In genomic region chr12:3713483-3713882, GRCh38 we compare ENCODE assay signal across 28 cellular contexts. TPM values are rescaled to one million over a fixed set of nuclear protein-coding genes. Genes with fewer than 3 reads are reported as not detected.
A peak's percentile ranks its signal among the peaks of the same experiment; 100 is the strongest.
DNase-seq lines count a peak whose midpoint lies in the region; ATAC-seq, FAIRE-seq and TF ChIP-seq lines count a peak whose summit lies in the region.
"Had no signal": no experiment of that assay in that cellular context is flagged by ENCODE, and none has a peak within 500 bp of the region (broad histone marks: within the 10 kb centered on the region; RNA-seq: fewer than 3 reads in every experiment).

No MANE protein-coding gene starts in this region.

- H3K18ac ChIP-seq in H1 (ENCODE audit: extremely low read depth, low read length), result no peak overlapping the region

- H3K9me3 ChIP-seq in H1 (ENCODE audit: insufficient read depth in 2 of 2, low read depth in 1 of 2, low read length in 1 of 2), result no peaks in the 10 kb centered on the region
- no peaks in the 10 kb centered on the region for H3K9me3 ChIP-seq in neutrophil
- H3K9me3 ChIP-seq: Caco-2, SJCRH30 had no signal

- no peak for TF ChIP-seq EP300 in H1 (IDR thresholded peaks at IDR 0.05; ENCODE audit: borderline replicate concordance in 1 of 2, low read depth in 2 of 2, low read length in 2 of 2)

- no peak overlapping the region for H3K9ac ChIP-seq in H1 (replicated peaks in 1 of 4; ENCODE audit: extremely low read depth in 1 of 4, low read depth in 3 of 4, low read length in 3 of 4)

- WGBS in H1 (ENCODE audit: extremely low coverage in 1 of 2, insufficient coverage in 1 of 2, insufficient read length in 1 of 2, insufficient replicate concordance in 2 of 2, low coverage in 1 of 2, low lambda C conversion rate in 2 of 2, missing lambda C conversion rate in 1 of 2), 2 experiments, result 70% methylated on average over 4 of the region's 4 CpGs; no CpG with 5 or more reads in 1 of the 2 experiments

- DNase-seq in DMS 273 (lab: John Stamatoyannopoulos, UW; ENCODE audit: unreplicated experiment), result peak; percentile 7
- no peak for DNase-seq in DMS 273 treated with DMSO at 0.1 percent for 48 hours (lab: John Stamatoyannopoulos, UW)
- peak in 1 of 2 experiments; percentile 40 for DNase-seq in H1 (ENCODE audit: low read depth in 1 of 2, low spot score in 2 of 2)
- peak; percentile 31 for DNase-seq in iPS-NIHi7 (ENCODE audit: extremely low spot score)
- no peak for DNase-seq in activated CD8-positive, alpha-beta memory T cell treated with anti-CD3 and anti-CD28 coated beads, Interleukin-2, amount 50 U/mL, for 4 hours
- no peak for DNase-seq in DMS53 (lab: John Stamatoyannopoulos, UW)
- DNase-seq: Caco-2, DMS153, Karpas-422, NCI-H1092, NCI-H1417 treated with DMSO at 0.1 percent for 48 hours, NCI-H187, NCI-H2081 treated with DMSO at 0.1 percent for 48 hours, NCI-H524, NCI-H774, PC-3, SJCRH30 had no signal

- no peak overlapping the region for H3K23ac ChIP-seq in H1 (ENCODE audit: insufficient read length)

- H3K27ac ChIP-seq in H1 (ENCODE audit: low read depth, low read length) (no peak overlapping the region), neutrophil (peak overlapping the region; percentile 16)
- H3K27ac ChIP-seq: 22Rv1, C4-2B, SJCRH30 had no signal

- H2BK15ac ChIP-seq in H1 (ENCODE audit: low read length), result 0 out of 2 replicates have a peak overlapping the region, but pooled peaks have one; percentile 6

- no peaks in the 10 kb centered on the region for H3K23me2 ChIP-seq in H1 (ENCODE audit: low read depth, low read length)

- H3K4ac ChIP-seq in H1 (replicated peaks; ENCODE audit: insufficient read length, low read depth, low read length), result no peak overlapping the region

- H3K27me3 ChIP-seq in H1 (replicated peaks in 1 of 4; ENCODE audit: control insufficient read depth in 3 of 4, extremely low read depth in 1 of 4, insufficient read depth in 3 of 4, low read length in 3 of 4) (no peaks in the 10 kb centered on the region; a peak in 1 of 7 replicates), neutrophil (no peaks in the 10 kb centered on the region)
- H3K27me3 ChIP-seq: SJCRH30 had no signal

- TF ChIP-seq CTCF in H1 (IDR thresholded peaks at IDR 0.05; ENCODE audit: control extremely low read depth in 1 of 3, insufficient read depth in 1 of 3, low read depth in 1 of 3, low read length in 3 of 3) (no peak), neutrophil (IDR thresholded peaks at IDR 0.05) (no peak)

- no peak overlapping the region for H2BK120ac ChIP-seq in H1 (replicated peaks; ENCODE audit: low read depth, low read length)

- FAIRE-seq in H1 (lab: Jason Lieb, UNC), result no peak
- FAIRE-seq: GM18507, H54, HepG2 had no signal

- H3K14ac ChIP-seq in H1 (ENCODE audit: insufficient read length), result no peak overlapping the region

- POLR2A ChIA-PET in H1 (lab: Charles Lee; ENCODE audit: partially characterized antibody), result no interaction called here

- ATAC-seq in GM21619 (IDR thresholded peaks at IDR 0.05; ENCODE audit: unreplicated experiment), result no peak
- ATAC-seq: CD8-positive, alpha-beta T cell; HepG2; PC-3; Right ventricle myocardium inferior; SK-N-SH treated with all-trans-retinoic acid at 6 μM for 48 hours had no signal

- CTCF ChIA-PET in H1 (lab: Charles Lee; ENCODE audit: partially characterized antibody), result interaction anchor here (1.1 to 2.0 kb wide), 2 partner anchors 46 to 55 kb away, joined by 3 to 7 read pairs; no protein-coding TSS in a partner anchor

- H2BK5ac ChIP-seq in H1 (ENCODE audit: low read depth, low read length), result no peak overlapping the region

- no peak overlapping the region for H2AFZ ChIP-seq in H1 (ENCODE audit: low read length)

- peaks cover 0 to 5% (median 0%) of the 10 kb centered on the region in 4 experiments; a peak in 2 of 7 replicates for H3K4me1 ChIP-seq in H1 (replicated peaks in 1 of 4; ENCODE audit: control insufficient read depth in 3 of 4, insufficient read depth in 4 of 4, low read length in 3 of 4)
- peaks cover 17 to 34% of the 10 kb centered on the region in 2 experiments for H3K4me1 ChIP-seq in neutrophil (ENCODE audit: control insufficient read depth in 1 of 2, insufficient read depth in 1 of 2, low read depth in 1 of 2, low read length in 1 of 2)
- H3K4me1 ChIP-seq: Caco-2, SJCRH30 had no signal

- peaks cover 0 to 3% of the 10 kb centered on the region in 2 experiments for H4K20me1 ChIP-seq in H1 (replicated peaks in 1 of 2; ENCODE audit: control insufficient read depth in 1 of 2, insufficient read depth in 2 of 2, low read length in 2 of 2)

- H3K4me2 ChIP-seq in H1 (ENCODE audit: insufficient read depth in 1 of 2, low read depth in 2 of 2, low read length in 2 of 2), result no peak overlapping the region

- no peak for TF ChIP-seq RAD21 in H1 (IDR thresholded peaks at IDR 0.05 in 1 of 2, conservative IDR thresholded peaks at IDR 0.05 in 1 of 2; ENCODE audit: low read depth in 2 of 2, low read length in 2 of 2)

- no peak overlapping the region for H3K4me3 ChIP-seq in H1 (ENCODE audit: extremely low read depth in 1 of 4, insufficient read depth in 2 of 4, low read depth in 3 of 4, low read length in 4 of 4)
- H3K4me3 ChIP-seq in neutrophil (ENCODE audit: low read depth in 1 of 2, low read length in 1 of 2), result no peak overlapping the region
- H3K4me3 ChIP-seq: SJCRH30 had no signal

- no peak overlapping the region for H2BK20ac ChIP-seq in H1 (ENCODE audit: low read length)

- no peak overlapping the region for H2AK5ac ChIP-seq in H1 (ENCODE audit: low read depth, low read length)

- no peak overlapping the region for H2BK12ac ChIP-seq in H1 (ENCODE audit: low read depth, low read length)

- no peak overlapping the region for H4K8ac ChIP-seq in H1 (ENCODE audit: extremely low read depth, insufficient read depth, low read length)

- H4K5ac ChIP-seq in H1 (ENCODE audit: insufficient read length, low read depth, low read length), result no peak overlapping the region

- no peaks in the 10 kb centered on the region for H3K79me2 ChIP-seq in H1 (ENCODE audit: control insufficient read depth in 1 of 2, insufficient read depth in 2 of 2, low read length in 2 of 2)

- no peaks in the 10 kb centered on the region for H3K79me1 ChIP-seq in H1 (ENCODE audit: low read depth, low read length)

- no peak overlapping the region for H3K56ac ChIP-seq in H1 (replicated peaks; ENCODE audit: insufficient read length, low read depth, low read length)

- TF ChIP-seq POLR2A in H1 (IDR thresholded peaks at IDR 0.05; ENCODE audit: control extremely low read depth in 1 of 2, low read depth in 2 of 2, low read length in 2 of 2), result no peak

- no peak overlapping the region for H4K91ac ChIP-seq in H1 (replicated peaks; ENCODE audit: insufficient read length, low read length)

- H3K36me3 ChIP-seq in H1 (ENCODE audit: control insufficient read depth in 2 of 4, insufficient read depth in 4 of 4, low read length in 3 of 4) (no peaks in the 10 kb centered on the region), neutrophil (peaks cover 16% of the 10 kb centered on the region)
- H3K36me3 ChIP-seq: SJCRH30 had no signal

TF ChIP-seq in H1, 55 proteins besides CTCF, POLR2A, EP300 and RAD21:
- TF ChIP-seq SIX5 (IDR thresholded peaks at IDR 0.05; ENCODE audit: low read depth, low read length), result no peak
- no peak for TF ChIP-seq CTBP2 (IDR thresholded peaks at IDR 0.05; ENCODE audit: borderline replicate concordance, insufficient read depth, insufficient read length, low read length)
- no peak for TF ChIP-seq POU5F1 (IDR thresholded peaks at IDR 0.05; ENCODE audit: low read depth, low read length)
- TF ChIP-seq RNF2 (IDR thresholded peaks at IDR 0.05; ENCODE audit: borderline replicate concordance, low read depth, low read length, missing control alignments, poor library complexity, severe bottlenecking), result no peak
- no peak for TF ChIP-seq BRCA1 (IDR thresholded peaks at IDR 0.05; ENCODE audit: low read depth, low read length)
- no peak for TF ChIP-seq GABPA (IDR thresholded peaks at IDR 0.05; ENCODE audit: borderline replicate concordance, insufficient read depth, low read length)
- no peak for TF ChIP-seq TBP (IDR thresholded peaks at IDR 0.05; ENCODE audit: low read depth, low read length)
- no peak for TF ChIP-seq EGR1 (IDR thresholded peaks at IDR 0.05; ENCODE audit: borderline replicate concordance, low read depth, low read length)
- no peak for TF ChIP-seq USF2 (IDR thresholded peaks at IDR 0.05; ENCODE audit: low read length)
- no peak for TF ChIP-seq TAF7 (optimal IDR thresholded peaks at IDR 0.05; ENCODE audit: borderline replicate concordance, low read depth, low read length)
- no peak for TF ChIP-seq NANOG (IDR thresholded peaks at IDR 0.05; ENCODE audit: insufficient read depth, low read depth, low read length, poor library complexity, severe bottlenecking)

RNA-seq across cellular contexts. Expression of gene CRACR2A, which starts 39.4 kb away (rescaled TPM):
- 3.0 and 3.2 TPM in 2 replicates for total RNA-seq in H1 (2021; fragmentation: NEBNext Ultra II Directional; extraction: Animal tissue kit (Norgen Biotek cat#: 25700))
- polyA plus RNA-seq in H1 (2011; rRNA removed), result 0.75 and 0.85 TPM in 2 replicates
- 1.1 TPM for polyA plus RNA-seq in H1 (2011; cell fraction: cytosol; rRNA removed)
- polyA plus RNA-seq in H1 (2011; cell fraction: nucleus; rRNA removed), result 1.9 TPM
- polyA plus RNA-seq in H1 (2012, experiment 1 of 2), result 1.1 to 1.8 TPM (median 1.5 TPM) in 4 replicates
- 0.20 TPM for polyA plus RNA-seq in H1 (2012, experiment 2 of 2)
- polyA plus RNA-seq in H1 (2013, experiment 1 of 2), result 0.89 TPM
- polyA plus RNA-seq in H1 (2013, experiment 2 of 2), result 1.0 TPM
- polyA minus RNA-seq in H1 (2011; rRNA and poly(A)+ RNA removed), result 1.5 and 2.6 TPM in 2 replicates
- polyA minus RNA-seq in H1 (2011; cell fraction: cytosol; rRNA and poly(A)+ RNA removed), result 0.88 TPM
- polyA minus RNA-seq in H1 (2011; cell fraction: nucleus; rRNA and poly(A)+ RNA removed), result 3.8 TPM
- total RNA-seq: G401, PC-3 had no signal

Comparison
In these comparisons a context has a peak if more than half of its experiments do, and no peak if none do; other contexts are left out.
1. DNase-seq: peak in DMS 273 (single experiment) and iPS-NIHi7 (single experiment); none in DMS 273 treated with DMSO at 0.1 percent for 48 hours (single experiment), activated CD8-positive, alpha-beta memory T cell treated with anti-CD3 and anti-CD28 coated beads, Interleukin-2, amount 50 U/mL, for 4 hours (single experiment) and DMS53 (single experiment).